ENCODE assay signal across 1 cellular context in the genomic region with DNA sequence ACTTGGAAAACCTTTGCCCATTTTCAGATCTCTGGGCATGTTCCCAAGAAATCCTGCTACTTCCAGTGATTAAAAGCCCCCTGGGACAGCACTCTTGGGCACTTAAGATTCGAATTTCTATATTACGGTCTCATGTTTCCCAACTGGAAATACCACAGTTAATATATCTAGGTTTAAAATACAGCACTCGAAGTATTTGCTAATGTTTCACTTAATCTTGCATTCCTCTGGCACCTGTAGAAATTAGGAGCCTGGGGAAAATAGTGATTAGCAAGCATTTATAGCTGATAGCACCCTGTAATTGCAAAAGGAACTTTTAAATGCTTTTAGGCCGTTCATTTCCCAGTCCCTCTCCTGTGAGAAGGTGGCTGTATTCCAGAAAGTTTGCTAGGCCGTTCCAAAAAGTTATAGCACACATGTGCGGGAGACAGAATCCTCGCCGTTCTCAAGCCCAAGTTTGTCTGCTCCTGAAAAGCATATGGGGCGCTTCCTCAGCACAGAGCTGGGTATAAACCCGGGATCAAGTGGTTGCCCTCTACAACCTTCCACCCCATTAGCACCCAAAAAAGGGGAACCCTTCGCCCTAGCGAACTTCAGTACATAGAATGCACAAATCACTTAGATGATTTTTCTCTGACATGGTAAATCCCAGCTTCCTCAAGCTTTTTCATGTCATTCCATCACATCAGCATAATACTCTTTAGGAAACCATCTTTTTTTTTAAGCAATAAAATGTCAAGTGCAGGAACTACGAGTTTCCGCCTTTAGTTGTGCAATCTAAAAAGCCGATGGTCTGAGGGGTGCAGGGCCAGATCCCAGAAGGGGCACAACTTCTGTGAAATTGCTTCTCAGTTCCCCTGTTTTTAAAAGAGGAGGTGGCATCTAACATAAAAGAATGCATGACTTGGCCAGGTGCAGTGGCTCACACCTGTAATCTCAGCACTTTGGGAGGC.
TF ChIP-seq lines count a peak whose summit lies in the region.

No MANE protein-coding gene starts in this region.

TF ChIP-seq in GM23338, 12 proteins besides CTCF, POLR2A, EP300 and RAD21 (continued from another document):
- TF ChIP-seq, protein P1, sequence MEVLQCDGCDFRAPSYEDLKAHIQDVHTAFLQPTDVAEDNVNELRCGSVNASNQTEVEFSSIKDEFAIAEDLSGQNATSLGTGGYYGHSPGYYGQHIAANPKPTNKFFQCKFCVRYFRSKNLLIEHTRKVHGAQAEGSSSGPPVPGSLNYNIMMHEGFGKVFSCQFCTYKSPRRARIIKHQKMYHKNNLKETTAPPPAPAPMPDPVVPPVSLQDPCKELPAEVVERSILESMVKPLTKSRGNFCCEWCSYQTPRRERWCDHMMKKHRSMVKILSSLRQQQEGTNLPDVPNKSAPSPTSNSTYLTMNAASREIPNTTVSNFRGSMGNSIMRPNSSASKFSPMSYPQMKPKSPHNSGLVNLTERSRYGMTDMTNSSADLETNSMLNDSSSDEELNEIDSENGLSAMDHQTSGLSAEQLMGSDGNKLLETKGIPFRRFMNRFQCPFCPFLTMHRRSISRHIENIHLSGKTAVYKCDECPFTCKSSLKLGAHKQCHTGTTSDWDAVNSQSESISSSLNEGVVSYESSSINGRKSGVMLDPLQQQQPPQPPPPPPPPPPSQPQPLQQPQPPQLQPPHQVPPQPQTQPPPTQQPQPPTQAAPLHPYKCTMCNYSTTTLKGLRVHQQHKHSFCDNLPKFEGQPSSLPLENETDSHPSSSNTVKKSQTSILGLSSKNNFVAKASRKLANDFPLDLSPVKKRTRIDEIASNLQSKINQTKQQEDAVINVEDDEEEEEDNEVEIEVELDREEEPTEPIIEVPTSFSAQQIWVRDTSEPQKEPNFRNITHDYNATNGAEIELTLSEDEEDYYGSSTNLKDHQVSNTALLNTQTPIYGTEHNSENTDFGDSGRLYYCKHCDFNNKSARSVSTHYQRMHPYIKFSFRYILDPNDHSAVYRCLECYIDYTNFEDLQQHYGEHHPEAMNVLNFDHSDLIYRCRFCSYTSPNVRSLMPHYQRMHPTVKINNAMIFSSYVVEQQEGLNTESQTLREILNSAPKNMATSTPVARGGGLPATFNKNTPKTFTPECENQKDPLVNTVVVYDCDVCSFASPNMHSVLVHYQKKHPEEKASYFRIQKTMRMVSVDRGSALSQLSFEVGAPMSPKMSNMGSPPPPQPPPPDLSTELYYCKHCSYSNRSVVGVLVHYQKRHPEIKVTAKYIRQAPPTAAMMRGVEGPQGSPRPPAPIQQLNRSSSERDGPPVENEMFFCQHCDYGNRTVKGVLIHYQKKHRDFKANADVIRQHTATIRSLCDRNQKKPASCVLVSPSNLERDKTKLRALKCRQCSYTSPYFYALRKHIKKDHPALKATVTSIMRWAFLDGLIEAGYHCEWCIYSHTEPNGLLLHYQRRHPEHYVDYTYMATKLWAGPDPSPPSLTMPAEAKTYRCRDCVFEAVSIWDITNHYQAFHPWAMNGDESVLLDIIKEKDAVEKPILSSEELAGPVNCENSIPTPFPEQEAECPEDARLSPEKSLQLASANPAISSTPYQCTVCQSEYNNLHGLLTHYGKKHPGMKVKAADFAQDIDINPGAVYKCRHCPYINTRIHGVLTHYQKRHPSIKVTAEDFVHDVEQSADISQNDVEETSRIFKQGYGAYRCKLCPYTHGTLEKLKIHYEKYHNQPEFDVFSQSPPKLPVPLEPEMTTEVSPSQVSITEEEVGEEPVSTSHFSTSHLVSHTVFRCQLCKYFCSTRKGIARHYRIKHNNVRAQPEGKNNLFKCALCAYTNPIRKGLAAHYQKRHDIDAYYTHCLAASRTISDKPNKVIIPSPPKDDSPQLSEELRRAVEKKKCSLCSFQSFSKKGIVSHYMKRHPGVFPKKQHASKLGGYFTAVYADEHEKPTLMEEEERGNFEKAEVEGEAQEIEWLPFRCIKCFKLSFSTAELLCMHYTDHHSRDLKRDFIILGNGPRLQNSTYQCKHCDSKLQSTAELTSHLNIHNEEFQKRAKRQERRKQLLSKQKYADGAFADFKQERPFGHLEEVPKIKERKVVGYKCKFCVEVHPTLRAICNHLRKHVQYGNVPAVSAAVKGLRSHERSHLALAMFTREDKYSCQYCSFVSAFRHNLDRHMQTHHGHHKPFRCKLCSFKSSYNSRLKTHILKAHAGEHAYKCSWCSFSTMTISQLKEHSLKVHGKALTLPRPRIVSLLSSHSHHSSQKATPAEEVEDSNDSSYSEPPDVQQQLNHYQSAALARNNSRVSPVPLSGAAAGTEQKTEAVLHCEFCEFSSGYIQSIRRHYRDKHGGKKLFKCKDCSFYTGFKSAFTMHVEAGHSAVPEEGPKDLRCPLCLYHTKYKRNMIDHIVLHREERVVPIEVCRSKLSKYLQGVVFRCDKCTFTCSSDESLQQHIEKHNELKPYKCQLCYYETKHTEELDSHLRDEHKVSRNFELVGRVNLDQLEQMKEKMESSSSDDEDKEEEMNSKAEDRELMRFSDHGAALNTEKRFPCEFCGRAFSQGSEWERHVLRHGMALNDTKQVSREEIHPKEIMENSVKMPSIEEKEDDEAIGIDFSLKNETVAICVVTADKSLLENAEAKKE (CRISPR knock-in tag; IDR thresholded peaks at IDR 0.05) = no peak
- no peak for TF ChIP-seq EZH2phosphoT487 (IDR thresholded peaks at IDR 0.05; ENCODE audit: unreplicated experiment)
